Comparison of ENCODE assay signal across 15 cellular contexts in the genomic region with DNA sequence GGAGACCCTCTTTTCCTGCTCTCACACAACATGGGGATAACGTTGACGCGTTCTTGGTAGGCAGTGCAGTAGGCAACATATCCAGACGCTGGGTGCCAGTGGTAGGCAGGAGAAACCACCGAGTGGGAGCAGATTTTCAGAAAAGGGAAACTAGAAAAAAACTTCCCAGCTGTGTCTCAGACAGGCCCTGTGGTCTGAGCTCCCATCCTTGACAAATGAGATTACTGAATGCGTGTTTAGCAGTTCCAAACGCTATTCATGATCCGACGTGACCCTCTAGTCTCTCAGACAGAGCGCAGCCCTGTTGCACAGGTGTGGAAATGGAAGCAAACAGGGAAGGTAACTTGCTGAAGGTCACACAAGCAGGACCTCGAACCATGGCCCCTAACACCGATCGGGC.
"Had no signal": no experiment of that assay in that cellular context is flagged by ENCODE, and none has a peak within 500 bp of the region (broad histone marks: within the 10 kb centered on the region; RNA-seq: fewer than 3 reads in every experiment).

No MANE protein-coding gene starts in this region.

- H3K27ac ChIP-seq: body of pancreas, neutrophil had no signal

- H3K27me3 ChIP-seq: body of pancreas had no signal

- DNase-seq: activated CD4-positive, alpha-beta T cell treated with anti-CD3 and anti-CD28 coated beads, Interleukin-2, amount 10 ng/mL, durations not matched to agents 7 days and 5 days; activated effector memory CD4-positive, alpha-beta T cell treated with anti-CD3 and anti-CD28 coated beads, Interleukin-2, amount 50 U/mL, for 16 hours; activated T-cell treated with anti-CD3 and anti-CD28 coated beads, Interleukin-2, amount 50 U/mL, for 24 hours; amniotic stem cell; body of pancreas; central memory CD4-positive, alpha-beta T cell; cortex of kidney; hypothalamus; kidney glomerular epithelial cell; small intestine; stimulated activated naive CD4-positive, alpha-beta T cell; substantia nigra had no signal

- FAIRE-seq: small intestine had no signal

- ATAC-seq: activated naive CD4-positive, alpha-beta T cell treated with anti-CD3 and anti-CD28 coated beads, Interleukin-2, amount 50 U/mL, for 72 hours; body of pancreas; WTC11 had no signal

- H3K4me1 ChIP-seq: body of pancreas had no signal

- H3K36me3 ChIP-seq: neutrophil had no signal

- H3K4me3 ChIP-seq: body of pancreas had no signal

- H3K9me3 ChIP-seq: body of pancreas, neutrophil had no signal
